20 cellular contexts compared by ENCODE assay signal in the genomic region with DNA sequence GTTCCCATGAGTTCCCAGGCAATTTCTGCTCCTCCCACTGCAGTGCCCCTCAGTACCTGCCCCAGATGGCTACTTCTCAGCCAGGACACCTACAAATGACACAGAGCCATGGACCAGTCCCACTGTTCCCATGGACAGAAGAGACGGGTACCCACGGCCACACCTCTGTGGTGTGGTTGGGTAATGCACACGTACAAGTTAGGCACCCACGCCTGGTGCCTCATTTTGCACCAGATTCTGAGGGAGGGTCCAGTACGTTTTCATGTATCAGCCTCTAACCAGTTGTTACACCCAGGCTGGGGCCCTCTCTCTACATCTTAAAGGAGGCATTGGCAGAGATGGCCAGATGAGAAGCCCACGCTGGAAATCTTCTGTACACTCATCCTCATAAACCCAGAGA.
"Had no signal": no experiment of that assay in that cellular context is flagged by ENCODE, and none has a peak within 500 bp of the region (broad histone marks: within the 10 kb centered on the region; RNA-seq: fewer than 3 reads in every experiment).

No MANE protein-coding gene starts in this region.

- H3K9me3 Mint-ChIP-seq: activated naive CD4-positive, alpha-beta T cell treated with anti-CD3 and anti-CD28 coated beads, Interleukin-2, amount 50 U/mL, for 72 hours; activated T-helper 1 cell treated with anti-CD3 and anti-CD28 coated beads, Interleukin-12 subunit alpha, Interleukin-12 subunit beta, Interleukin-2, Interleukin-4 antibody, amounts not matched to agents 30 ng/mL and 10 ng/mL and 1 ng/mL, durations not matched to agents 14 hours and 24 hours and 36 hours; nephron progenitor cell; stimulated activated naive B cell treated with anti-CD40 and anti-IgM and Interleukin-4, amounts not matched to agents 10 μg/mL and 1 μg/mL and 100 μg/mL, for 72 hours had no signal

- H3K36me3 Mint-ChIP-seq: activated naive CD4-positive, alpha-beta T cell treated with anti-CD3 and anti-CD28 coated beads, Interleukin-2, amount 50 U/mL, for 72 hours; stimulated activated naive B cell treated with anti-CD40 and anti-IgM and Interleukin-4, amounts not matched to agents 10 μg/mL and 1 μg/mL and 100 μg/mL, for 72 hours had no signal

- H3K9me3 ChIP-seq: sigmoid colon had no signal

- H3K27ac Mint-ChIP-seq: activated naive CD4-positive, alpha-beta T cell treated with anti-CD3 and anti-CD28 coated beads, Interleukin-2, amount 50 U/mL, for 72 hours; activated T-helper 1 cell treated with anti-CD3 and anti-CD28 coated beads, Interleukin-12 subunit alpha, Interleukin-12 subunit beta, Interleukin-2, Interleukin-4 antibody, amounts not matched to agents 30 ng/mL and 10 ng/mL and 1 ng/mL, durations not matched to agents 14 hours and 24 hours and 36 hours; nephron progenitor cell; stimulated activated naive B cell treated with anti-CD40 and anti-IgM and Interleukin-4, amounts not matched to agents 10 μg/mL and 1 μg/mL and 100 μg/mL, for 72 hours had no signal

- H3K27ac ChIP-seq: brain microvascular endothelial cell, hepatocyte, sigmoid colon, WERI-Rb-1 had no signal

- H3K4me3 ChIP-seq: hepatocyte, sigmoid colon, smooth muscle cell had no signal

- H3K27me3 ChIP-seq: brain microvascular endothelial cell, hepatocyte, sigmoid colon had no signal

- H3K4me1 Mint-ChIP-seq: stimulated activated naive B cell treated with anti-CD40 and anti-IgM and Interleukin-4, amounts not matched to agents 10 μg/mL and 1 μg/mL and 100 μg/mL, for 72 hours had no signal

- H3K4me3 Mint-ChIP-seq: activated T-helper 1 cell treated with anti-CD3 and anti-CD28 coated beads, Interleukin-12 subunit alpha, Interleukin-12 subunit beta, Interleukin-2, Interleukin-4 antibody, amounts not matched to agents 30 ng/mL and 10 ng/mL and 1 ng/mL, durations not matched to agents 14 hours and 24 hours and 36 hours; nephron progenitor cell; stimulated activated naive B cell treated with anti-CD40 and anti-IgM and Interleukin-4, amounts not matched to agents 10 μg/mL and 1 μg/mL and 100 μg/mL, for 72 hours had no signal

- ATAC-seq: activated naive CD4-positive, alpha-beta T cell treated with anti-CD3 and anti-CD28 coated beads, Interleukin-2, amount 50 U/mL, for 72 hours; esophagus mucosa; left ventricle myocardium superior; stimulated activated naive B cell treated with anti-CD40 and anti-IgM and Interleukin-4, amounts not matched to agents 10 μg/mL and 1 μg/mL and 100 μg/mL, for 72 hours had no signal

- DNase-seq: activated CD4-positive, alpha-beta T cell treated with anti-CD3 and anti-CD28 coated beads, Interleukin-2, amount 50 U/mL, for 1 hour; activated CD4-positive, CD25-positive, alpha-beta regulatory T cell treated with anti-CD3 and anti-CD28 coated beads, Interleukin-2, amount 50 U/mL, for 72 hours; aorta; brain microvascular endothelial cell; caudate nucleus; dermis blood vessel endothelial cell; effector memory CD4-positive, alpha-beta T cell; glutamatergic neuron; left ventricle myocardium superior; nephron progenitor cell; stimulated activated CD4-positive, alpha-beta T cell treated with anti-CD3 and anti-CD28 coated beads, Interleukin-2, amount 100 ng/mL, for 48 hours; stimulated activated naive B cell treated with anti-CD40 and anti-IgM and Interleukin-4, amounts not matched to agents 10 μg/mL and 1 μg/mL and 100 μg/mL, for 72 hours; T-helper 1 cell; WERI-Rb-1 had no signal

- H3K36me3 ChIP-seq: brain microvascular endothelial cell, sigmoid colon, WERI-Rb-1 had no signal
